9 cellular contexts compared by ENCODE assay signal in the genomic region with DNA sequence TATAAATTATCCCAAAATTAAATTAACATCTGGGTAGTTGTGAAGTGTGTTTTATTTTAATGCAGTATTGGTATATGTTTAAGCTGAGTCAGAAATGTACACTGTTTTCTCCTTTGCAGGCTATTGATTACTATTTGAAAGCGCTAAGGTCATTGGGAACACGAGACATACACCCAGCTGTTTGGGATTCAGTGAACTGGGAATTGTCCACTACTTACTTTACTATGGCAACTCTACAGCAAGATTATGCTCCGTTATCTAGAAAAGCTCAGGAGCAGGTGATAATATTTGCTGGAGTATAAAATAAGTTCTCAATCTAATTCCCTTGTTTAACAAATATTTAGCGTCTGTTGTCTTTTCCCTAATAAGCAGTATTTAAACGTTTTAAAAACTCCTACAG. TPM values are rescaled to one million over a fixed set of nuclear protein-coding genes. Genes with fewer than 3 reads are reported as not detected.
"Had no signal": no experiment of that assay in that cellular context is flagged by ENCODE, and none has a peak within 500 bp of the region (broad histone marks: within the 10 kb centered on the region; RNA-seq: fewer than 3 reads in every experiment).

No MANE protein-coding gene starts in this region.

- DNase-seq: GDM1, GF-D8 had no signal

- ATAC-seq: GM12878 had no signal

- H3K4me3 ChIP-seq: GM12878 had no signal

- FAIRE-seq: G401.6, GM12878, GM12891, GM12892, GM18507, GM19239 had no signal

RNA-seq across cellular contexts. Expression of gene MMP21, which starts 28.2 kb away (rescaled TPM):
- total RNA-seq: G401, GM12878 had no signal
